In genomic region chr17:37358830-37359681, GRCh38 we compare ENCODE assay signal across 8 cellular contexts. TPM values are rescaled to one million over a fixed set of nuclear protein-coding genes. Genes with fewer than 3 reads are reported as not detected.
DNase-seq lines count a peak whose midpoint lies in the region; ATAC-seq and TF ChIP-seq lines count a peak whose summit lies in the region.

No MANE protein-coding gene starts in this region.

- intact Hi-C loops in left cardiac atrium (cut with DNase I) (no loop called here), posterior vena cava (cut with DNase I) (no loop called here), upper lobe of right lung (cut with DNase I) (no loop called here)

- DNase-seq in NCI-H128 (lab: John Stamatoyannopoulos, UW; ENCODE audit: unreplicated experiment), result peak; percentile 34
- DNase-seq in SW 1271 (lab: John Stamatoyannopoulos, UW), result peak; percentile 63 to 83
- DNase-seq in left cardiac atrium, result peak; percentile 96
- peak; percentile 98 for DNase-seq in posterior vena cava (ENCODE audit: low spot score)
- peak; percentile 98 for DNase-seq in upper lobe of right lung

- no peaks in the 10 kb centered on the region for H3K27me3 ChIP-seq in upper lobe of right lung

- H3K36me3 ChIP-seq in upper lobe of right lung, result no peaks in the 10 kb centered on the region

- ATAC-seq in HG02759 (IDR thresholded peaks at IDR 0.05; ENCODE audit: unreplicated experiment), result peak; percentile 93
- ATAC-seq in left cardiac atrium, result peak; percentile 96 to 98
- peak; percentile 96 for ATAC-seq in upper lobe of right lung

- peaks cover 22% of the 10 kb centered on the region for H3K4me1 ChIP-seq in upper lobe of right lung

- H3K27ac ChIP-seq in adipose tissue (ENCODE audit: low read depth, low read length), result peak overlapping the region; percentile 23
- H3K27ac ChIP-seq in upper lobe of right lung, result peak overlapping the region; percentile 87

- WGBS in adipose tissue, 3 donors, result 0 to 1% (median 0%) methylated on average over 61 to 88 of the region's 88 CpGs

- H3K9me3 ChIP-seq in upper lobe of right lung, result no peaks in the 10 kb centered on the region

- TF ChIP-seq CTCF in GM12875 (IDR thresholded peaks at IDR 0.05; ENCODE audit: borderline replicate concordance, insufficient read depth, low read depth, low read length), result peak; percentile 30; the same call in 1 of the 2 replicates
- peak; percentile 34 for TF ChIP-seq CTCF in upper lobe of right lung (IDR thresholded peaks at IDR 0.05)

- peak overlapping the region; percentile 79 for H3K4me3 ChIP-seq in GM12875 (ENCODE audit: low read depth, low read length)
- peak overlapping the region; percentile 89 for H3K4me3 ChIP-seq in upper lobe of right lung

RNA-seq across cellular contexts. Expression of gene C17orf78, which starts 16.7 kb away (rescaled TPM):
- polyA plus RNA-seq in adipose tissue, result not detected
- total RNA-seq in left cardiac atrium, result not detected
- total RNA-seq in posterior vena cava, result not detected
- not detected for total RNA-seq in upper lobe of right lung

RNA-seq across cellular contexts. Expression of gene ACACA, which starts 47.6 kb away (rescaled TPM):
- 10 to 100 TPM in 2 of 3 donors, 1 to 10 TPM in 1; 9.5 to 40.2 (median 26.5) TPM for polyA plus RNA-seq in adipose tissue
- 10 to 100 TPM; 28.1 to 49.6 TPM for total RNA-seq in left cardiac atrium
- total RNA-seq in posterior vena cava, result 10 to 100 TPM; 37.3 to 39.1 TPM
- total RNA-seq in upper lobe of right lung, result 110 TPM

RNA-seq across cellular contexts. Expression of gene TADA2A, which starts 47.6 kb away (rescaled TPM):
- 1 to 10 TPM; 4.5 to 8.3 (median 6.8) TPM for polyA plus RNA-seq in adipose tissue
- 10 to 100 TPM; 13.5 to 18.9 TPM for total RNA-seq in left cardiac atrium
- 10 to 100 TPM; 20.2 to 26.8 TPM for total RNA-seq in posterior vena cava
- total RNA-seq in upper lobe of right lung, result 21.4 TPM

Comparison
In these comparisons a context has a peak if more than half of its experiments do, and no peak if none do; other contexts are left out.
1. Peak in every context shown above with its lines: DNase-seq, ATAC-seq, H3K4me3 ChIP-seq and H3K27ac ChIP-seq.
2. DNase-seq: peak in every context shown above with its lines; median percentile 98 in posterior vena cava; 98 in upper lobe of right lung; 96 in left cardiac atrium; 73 in SW 1271; 34 in NCI-H128.